In genomic region chr5:2724831-2725230, GRCh38 we compare ENCODE assay signal across 22 cellular contexts. TPM values are rescaled to one million over a fixed set of nuclear protein-coding genes. Genes with fewer than 3 reads are reported as not detected.
"Had no signal": no experiment of that assay in that cellular context is flagged by ENCODE, and none has a peak within 500 bp of the region (broad histone marks: within the 10 kb centered on the region; RNA-seq: fewer than 3 reads in every experiment).

No MANE protein-coding gene starts in this region.

- H3K4me3 ChIP-seq: MG63 had no signal

- DNase-seq: IMR-90, Karpas-422, KG1, MG63, NCI-H1092 treated with DMSO at 0.1 percent for 48 hours, NCI-H1436, NCI-H187, NCI-H2029, NCI-H2081 treated with DMSO at 0.1 percent for 48 hours, NCI-H2171, NCI-H226, NCI-H446, NCI-H510A, NCI-H524 treated with DMSO at 0.1 percent for 48 hours, NCI-H69, NCI-H774, SHP77, SK-N-SH, SW 1271 had no signal

- H3K27ac ChIP-seq: RWPE1 had no signal

- ATAC-seq: HepG2, Panc1 had no signal

- H3K9me3 ChIP-seq: MG63, SK-N-SH had no signal

- H3K36me3 ChIP-seq: MG63 had no signal

RNA-seq across cellular contexts. Expression of gene IRX2, which starts 26.6 kb away (rescaled TPM):
- total RNA-seq: HepG2 had no signal
- polyA plus RNA-seq: HepG2, SK-N-SH had no signal
